ENCODE assay signal across 6 cellular contexts in genomic region chr15:77713281-77713680, GRCh38.
"Had no signal": no experiment of that assay in that cellular context is flagged by ENCODE, and none has a peak within 500 bp of the region (broad histone marks: within the 10 kb centered on the region; RNA-seq: fewer than 3 reads in every experiment).

No MANE protein-coding gene starts in this region.

- ATAC-seq: HepG2, K562 had no signal

- DNase-seq: IMR-90, KBM-7 had no signal

- H3K9me3 Mint-ChIP-seq: IgD-negative memory B cell had no signal

- H3K27ac ChIP-seq: HL-60 had no signal

- H3K36me3 Mint-ChIP-seq: IgD-negative memory B cell had no signal

- H3K4me3 Mint-ChIP-seq: IgD-negative memory B cell had no signal
